In the genomic region with DNA sequence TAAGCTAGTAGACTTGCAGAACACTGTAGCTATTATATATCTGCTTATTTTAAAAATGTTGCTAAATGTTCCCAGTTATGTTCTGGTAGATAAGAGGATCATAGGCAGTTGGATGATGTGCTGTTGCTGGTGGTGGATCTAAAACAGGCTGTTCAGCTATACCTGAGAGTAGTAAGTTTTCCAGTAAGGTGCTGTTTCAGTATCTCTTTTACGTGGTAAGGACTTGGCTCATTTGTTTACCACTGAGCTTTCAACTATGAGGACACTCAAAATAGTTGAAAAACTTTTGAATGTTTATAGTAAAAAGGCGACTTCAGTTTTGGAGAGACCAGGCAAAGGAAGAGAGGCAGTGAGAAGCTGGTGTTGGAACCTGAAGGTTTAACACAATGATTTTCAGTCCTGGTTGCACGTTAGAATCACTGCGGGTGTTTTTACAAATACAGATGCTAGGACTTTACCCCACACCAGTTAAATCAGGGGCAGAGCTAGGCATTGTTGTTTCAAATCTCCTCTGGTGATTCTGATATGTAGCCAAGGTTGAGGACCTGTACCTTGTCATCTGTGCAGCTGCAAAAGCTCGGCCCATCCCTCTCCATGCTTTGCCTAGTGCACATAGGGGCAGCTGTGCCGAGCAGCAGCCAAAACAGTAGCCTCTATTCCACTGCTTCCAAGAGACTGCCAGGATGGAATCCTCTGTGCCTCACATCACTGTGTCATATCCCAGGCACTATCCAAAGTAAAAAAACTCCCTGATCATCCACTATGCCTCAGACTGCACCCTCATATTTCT, we compare ENCODE assay signal across 11 cellular contexts.
DNase-seq lines count a peak whose midpoint lies in the region; ATAC-seq, FAIRE-seq and TF ChIP-seq lines count a peak whose summit lies in the region.
"Had no signal": no experiment of that assay in that cellular context is flagged by ENCODE, and none has a peak within 500 bp of the region (broad histone marks: within the 10 kb centered on the region; RNA-seq: fewer than 3 reads in every experiment).

No MANE protein-coding gene starts in this region.

- H3K36me3 ChIP-seq in testis (ENCODE audit: low read depth, missing control alignments), result no peaks in the 10 kb centered on the region
- H3K36me3 ChIP-seq: SJSA1, suprapubic skin had no signal

- intact Hi-C loops in testis (cut with DNase I; ENCODE audit: low total_unique reads) (no loop called here), natural killer cell (cut with micrococcal nuclease) (no loop called here)

- no peaks in the 10 kb centered on the region for H3K9me3 ChIP-seq in testis
- H3K9me3 ChIP-seq: SJSA1, suprapubic skin had no signal

- peaks cover 2% of the 10 kb centered on the region in 2 donors for H3K9me3 Mint-ChIP-seq in natural killer cell

- no peak overlapping the region for H3K27ac ChIP-seq in testis
- H3K27ac ChIP-seq: SJSA1, suprapubic skin had no signal

- DNase-seq in GM19239 (ENCODE audit: insufficient read length, low spot score) (no peak), NCI-H69 (lab: John Stamatoyannopoulos, UW) (peak; percentile 71), testis (peak; percentile 25), NCI-H1930 (lab: John Stamatoyannopoulos, UW) (no peak), activated T-cell treated with anti-CD3 and anti-CD28 coated beads for 4 hours (no peak), natural killer cell (no peak)
- DNase-seq: stimulated activated CD4-positive, alpha-beta T cell treated with anti-CD3 and anti-CD28 coated beads, Interleukin-12 subunit alpha, Interleukin-12 subunit beta, amount 100 ng/mL, for 4 hours had no signal

- FAIRE-seq in GM19239 (lab: Jason Lieb, UNC), result peak; percentile 91
- FAIRE-seq: G401.6 had no signal

- H3K27ac Mint-ChIP-seq in natural killer cell, result no peak overlapping the region

- ATAC-seq in HG02840 (IDR thresholded peaks at IDR 0.05; ENCODE audit: low FRiP score, unreplicated experiment) (peak; percentile 97), natural killer cell (no peak)

- TF ChIP-seq CTCF in testis (IDR thresholded peaks at IDR 0.05) (no peak), natural killer cell (IDR thresholded peaks at IDR 0.05) (no peak)

- no peaks in the 10 kb centered on the region for H3K4me1 ChIP-seq in testis
- H3K4me1 ChIP-seq: SJSA1, suprapubic skin had no signal

- no peaks in the 10 kb centered on the region for H3K36me3 Mint-ChIP-seq in natural killer cell

- H3K27me3 ChIP-seq in testis, result no peaks in the 10 kb centered on the region
- H3K27me3 ChIP-seq: SJSA1, suprapubic skin had no signal

- WGBS in testis, 2 donors, result 19 to 45% methylated on average over 6 of the region's 6 CpGs

- no peaks in the 10 kb centered on the region for H3K27me3 Mint-ChIP-seq in natural killer cell (ENCODE audit: low read depth in 2 of 2)

- H3K4me3 ChIP-seq in testis, result no peak overlapping the region
- H3K4me3 ChIP-seq: SJSA1, suprapubic skin had no signal

- no peak overlapping the region for H3K4me3 Mint-ChIP-seq in natural killer cell

- H3K4me1 Mint-ChIP-seq in natural killer cell, result no peaks in the 10 kb centered on the region

- TF ChIP-seq POLR2A in testis (IDR thresholded peaks at IDR 0.05), result no peak

Comparison
In these comparisons a context has a peak if more than half of its experiments do, and no peak if none do; other contexts are left out.
1. DNase-seq: peak in NCI-H69 (single experiment) and testis (single experiment); none in GM19239 (single experiment), NCI-H1930 (0 of 2), activated T-cell treated with anti-CD3 and anti-CD28 coated beads for 4 hours (single experiment) and natural killer cell (single experiment).